ENCODE assay signal across 8 cellular contexts in genomic region chr12:68686595-68687521, GRCh38. TPM values are rescaled to one million over a fixed set of nuclear protein-coding genes. Genes with fewer than 3 reads are reported as not detected.
DNase-seq lines count a peak whose midpoint lies in the region; ATAC-seq and FAIRE-seq lines count a peak whose summit lies in the region.

TSS of gene NUP107 (plus strand) at chr12:68686978. CDS start at chr12:68687066, 88 bp downstream.

- no peak within 1 kb of the TSS for H4K91ac ChIP-seq in mesenchymal stem cell (ENCODE audit: low read length)

- under 1% methylated on average over 43 of the region's 44 CpGs for WGBS in mesenchymal stem cell

- no peak within 1 kb of the TSS for H2BK5ac ChIP-seq in mesenchymal stem cell (ENCODE audit: low read depth, low read length, poor library complexity, severe bottlenecking)

- H3K4ac ChIP-seq in mesenchymal stem cell (ENCODE audit: low read depth in 1 of 2, low read length in 2 of 2) = peak within 1 kb of the TSS in 1 of 2 experiments; percentile 61

- peak within 1 kb of the TSS; percentile 99 for H3K9ac ChIP-seq in endocrine pancreas (ENCODE audit: control insufficient read depth, insufficient read depth, low read length)
- peak within 1 kb of the TSS; percentile 89 for H3K9ac ChIP-seq in mesenchymal stem cell (ENCODE audit: low read length)

- H3K14ac ChIP-seq in mesenchymal stem cell (ENCODE audit: low read length in 2 of 2) = no peak within 1 kb of the TSS

- H2BK120ac ChIP-seq in mesenchymal stem cell (ENCODE audit: low read depth, low read length) = peak within 1 kb of the TSS; percentile 34

- no peaks in the 10 kb centered on the region for H3K36me3 ChIP-seq in endocrine pancreas (ENCODE audit: control insufficient read depth, insufficient read depth, low read length)
- peaks cover 4 to 21% of the 10 kb centered on the region in 2 experiments for H3K36me3 ChIP-seq in mesenchymal stem cell (ENCODE audit: control insufficient read depth in 1 of 2, insufficient read depth in 2 of 2, low read depth in 1 of 2, low read length in 2 of 2)

- H3K27me3 ChIP-seq in endocrine pancreas (ENCODE audit: control insufficient read depth, insufficient read depth, low read length) = no peaks in the 10 kb centered on the region
- no peaks in the 10 kb centered on the region for H3K27me3 ChIP-seq in mesenchymal stem cell (ENCODE audit: control insufficient read depth in 1 of 2, insufficient read depth in 1 of 2, low read length in 2 of 2)

- peaks cover 23% of the 10 kb centered on the region for H3K36me3 Mint-ChIP-seq in activated CD8-positive, alpha-beta memory T cell treated with anti-CD3 and anti-CD28 coated beads, Interleukin-2, amount 10 ng/mL, durations not matched to agents 7 days and 5 days

- H2BK15ac ChIP-seq in mesenchymal stem cell (ENCODE audit: low read depth, poor library complexity, severe bottlenecking) = no peak within 1 kb of the TSS

- H3K79me1 ChIP-seq in mesenchymal stem cell (replicated peaks; ENCODE audit: low read length, poor library complexity, severe bottlenecking) = peaks cover 8% of the 10 kb centered on the region

- peak within 1 kb of the TSS in 1 of 2 experiments; percentile 1 for H3K18ac ChIP-seq in mesenchymal stem cell (ENCODE audit: low read depth in 1 of 2, low read length in 2 of 2)

- H3K23ac ChIP-seq in mesenchymal stem cell (ENCODE audit: low read length in 2 of 2) = peak within 1 kb of the TSS in 1 of 2 experiments; percentile 63

- peak within 1 kb of the TSS; percentile 94 for H3K4me2 ChIP-seq in mesenchymal stem cell (ENCODE audit: low read length, poor library complexity, severe bottlenecking)

- H3K4me3 Mint-ChIP-seq in activated CD8-positive, alpha-beta memory T cell treated with anti-CD3 and anti-CD28 coated beads, Interleukin-2, amount 10 ng/mL, durations not matched to agents 7 days and 5 days = peak within 1 kb of the TSS; percentile 97

- CTCF ChIA-PET in activated CD8-positive, alpha-beta memory T cell treated with anti-CD3 and anti-CD28 coated beads, Interleukin-2, amount 10 ng/mL, durations not matched to agents 7 days and 5 days (lab: Charles Lee) = interaction anchor here (0.8 to 1.3 kb wide), 4 partner anchors 10 to 33 kb away, joined by 3 to 5 read pairs (median 4); no protein-coding TSS in a partner anchor

- peak; percentile 95 for ATAC-seq in GM21367 (IDR thresholded peaks at IDR 0.05; ENCODE audit: unreplicated experiment)
- peak; percentile 97 for ATAC-seq in activated CD8-positive, alpha-beta memory T cell treated with anti-CD3 and anti-CD28 coated beads, Interleukin-2, amount 10 ng/mL, durations not matched to agents 7 days and 5 days

- H3K27me3 Mint-ChIP-seq in activated CD8-positive, alpha-beta memory T cell treated with anti-CD3 and anti-CD28 coated beads, Interleukin-2, amount 10 ng/mL, durations not matched to agents 7 days and 5 days = no peaks in the 10 kb centered on the region

- peak within 1 kb of the TSS; percentile 98 for H4K8ac ChIP-seq in mesenchymal stem cell (ENCODE audit: low read length)

- no peaks in the 10 kb centered on the region for H3K9me3 Mint-ChIP-seq in activated CD8-positive, alpha-beta memory T cell treated with anti-CD3 and anti-CD28 coated beads, Interleukin-2, amount 10 ng/mL, durations not matched to agents 7 days and 5 days (ENCODE audit: low read depth)

- peak within 1 kb of the TSS; percentile 22 for H2AK5ac ChIP-seq in mesenchymal stem cell (ENCODE audit: low read length, severe bottlenecking)

- peak within 1 kb of the TSS; percentile 84 for H2AFZ ChIP-seq in mesenchymal stem cell (ENCODE audit: low read depth, low read length)

- peaks cover 44% of the 10 kb centered on the region for H3K4me1 Mint-ChIP-seq in activated CD8-positive, alpha-beta memory T cell treated with anti-CD3 and anti-CD28 coated beads, Interleukin-2, amount 10 ng/mL, durations not matched to agents 7 days and 5 days

- H3K4me3 ChIP-seq in endocrine pancreas (ENCODE audit: control insufficient read depth, insufficient read depth, low read length) = peak within 1 kb of the TSS; percentile 96
- H3K4me3 ChIP-seq in mesenchymal stem cell (ENCODE audit: insufficient read depth in 1 of 2, low read depth in 1 of 2, low read length in 2 of 2) = peak within 1 kb of the TSS; percentile 89 to 95

- peak within 1 kb of the TSS; percentile 97 for H3K27ac Mint-ChIP-seq in activated CD8-positive, alpha-beta memory T cell treated with anti-CD3 and anti-CD28 coated beads, Interleukin-2, amount 10 ng/mL, durations not matched to agents 7 days and 5 days

- H3K27ac ChIP-seq in mesenchymal stem cell (ENCODE audit: low read length, poor library complexity, severe bottlenecking) = peak within 1 kb of the TSS; percentile 90

- DNase-seq in COLO829 (ENCODE audit: low spot score) (peak; percentile 98), HTR-8/SVneo (ENCODE audit: insufficient read length, low spot score) (peak; percentile 98), NOMO-1 treated with dmso at 0.1 percent for 144 hours (lab: John Stamatoyannopoulos, UW; ENCODE audit: unreplicated experiment) (peak; percentile 97), mesenchymal stem cell (peak; percentile 99)
- DNase-seq in activated CD8-positive, alpha-beta memory T cell treated with anti-CD3 and anti-CD28 coated beads, Interleukin-2, amount 10 ng/mL, durations not matched to agents 7 days and 5 days = peak; percentile 98
- DNase-seq in stimulated activated CD8-positive, alpha-beta memory T cell treated with anti-CD3 and anti-CD28 coated beads, Interleukin-12 subunit alpha, Interleukin-12 subunit beta, amount 100 ng/mL, for 4 hours (ENCODE audit: low read depth) = peak; percentile 93

- FAIRE-seq in HTR-8/SVneo (lab: Jason Lieb, UNC) = peak; percentile 86

- no peak within 1 kb of the TSS for H2BK12ac ChIP-seq in mesenchymal stem cell (ENCODE audit: low read length in 2 of 2)

- peaks cover 23% of the 10 kb centered on the region for H3K4me1 ChIP-seq in endocrine pancreas (ENCODE audit: control insufficient read depth, insufficient read depth, low read length)
- H3K4me1 ChIP-seq in mesenchymal stem cell (ENCODE audit: control insufficient read depth, insufficient read depth, low read depth, low read length) = peaks cover 1% of the 10 kb centered on the region

- H3K9me3 ChIP-seq in endocrine pancreas (ENCODE audit: control insufficient read depth, low read length) (no peaks in the 10 kb centered on the region), mesenchymal stem cell (ENCODE audit: control insufficient read depth, low read length) (no peaks in the 10 kb centered on the region)

RNA-seq across cellular contexts. Expression of gene NUP107, which starts in this region (rescaled TPM):
- 100 to 1,000 TPM; 127 to 141 TPM for total RNA-seq in activated CD8-positive, alpha-beta memory T cell treated with anti-CD3 and anti-CD28 coated beads, Interleukin-2, amount 10 ng/mL, durations not matched to agents 7 days and 5 days
- 19.4 TPM for polyA plus RNA-seq in mesenchymal stem cell (2013, experiment 1 of 2)
- 20.8 TPM for polyA plus RNA-seq in mesenchymal stem cell (2013, experiment 2 of 2)

Comparison
In these comparisons a context has a peak if more than half of its experiments do, and no peak if none do; other contexts are left out.
1. Peak in every context shown above with its lines: DNase-seq, ATAC-seq, H3K4me3 ChIP-seq and H3K27ac ChIP-seq.